Comparison of ENCODE assay signal across 1 cellular context in the genomic region with DNA sequence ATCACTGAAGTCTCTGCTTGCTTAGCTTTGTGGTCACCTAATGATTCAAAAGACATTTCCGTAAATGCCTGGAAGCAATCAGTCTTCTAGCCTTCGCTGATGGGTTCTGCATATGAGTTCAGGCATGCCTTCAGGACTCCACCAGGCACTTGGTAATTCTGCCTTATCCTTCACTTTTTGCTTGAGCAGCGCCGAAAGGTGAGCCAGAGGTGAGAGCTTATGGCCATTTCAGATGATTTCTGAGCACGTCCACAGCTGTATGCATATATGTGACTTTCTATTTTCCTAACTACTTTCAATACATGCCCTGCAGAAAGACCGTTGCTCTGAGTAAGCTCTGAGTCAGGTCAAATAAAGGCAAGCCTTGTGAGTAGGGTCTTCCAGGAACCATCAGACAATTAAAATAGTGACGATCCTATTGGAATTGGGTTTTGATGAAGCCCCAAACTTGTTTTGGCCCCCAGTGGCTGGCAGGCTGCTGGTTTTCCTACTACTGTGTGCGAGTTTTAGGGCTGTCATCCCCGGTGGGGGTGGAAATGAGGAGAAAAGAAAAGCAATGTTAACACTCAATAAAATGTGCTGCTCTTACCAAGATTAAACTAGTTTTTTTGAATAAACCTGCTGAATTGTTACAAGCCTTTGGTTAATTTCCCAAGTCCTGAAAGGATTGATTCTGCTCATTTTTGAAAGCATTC.
TF ChIP-seq lines count a peak whose summit lies in the region.

No MANE protein-coding gene starts in this region.

TF ChIP-seq in SK-N-SH, 30 proteins besides CTCF, POLR2A, EP300 and RAD21 (continued from another document):
- TF ChIP-seq, protein P1, sequence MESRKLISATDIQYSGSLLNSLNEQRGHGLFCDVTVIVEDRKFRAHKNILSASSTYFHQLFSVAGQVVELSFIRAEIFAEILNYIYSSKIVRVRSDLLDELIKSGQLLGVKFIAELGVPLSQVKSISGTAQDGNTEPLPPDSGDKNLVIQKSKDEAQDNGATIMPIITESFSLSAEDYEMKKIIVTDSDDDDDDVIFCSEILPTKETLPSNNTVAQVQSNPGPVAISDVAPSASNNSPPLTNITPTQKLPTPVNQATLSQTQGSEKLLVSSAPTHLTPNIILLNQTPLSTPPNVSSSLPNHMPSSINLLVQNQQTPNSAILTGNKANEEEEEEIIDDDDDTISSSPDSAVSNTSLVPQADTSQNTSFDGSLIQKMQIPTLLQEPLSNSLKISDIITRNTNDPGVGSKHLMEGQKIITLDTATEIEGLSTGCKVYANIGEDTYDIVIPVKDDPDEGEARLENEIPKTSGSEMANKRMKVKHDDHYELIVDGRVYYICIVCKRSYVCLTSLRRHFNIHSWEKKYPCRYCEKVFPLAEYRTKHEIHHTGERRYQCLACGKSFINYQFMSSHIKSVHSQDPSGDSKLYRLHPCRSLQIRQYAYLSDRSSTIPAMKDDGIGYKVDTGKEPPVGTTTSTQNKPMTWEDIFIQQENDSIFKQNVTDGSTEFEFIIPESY (IDR thresholded peaks at IDR 0.05; ENCODE audit: borderline replicate concordance, low read depth) = 0 out of 2 replicates have a peak, but pooled peaks have one; percentile 43
- TF ChIP-seq MAX (IDR thresholded peaks at IDR 0.05; ENCODE audit: low read depth) (peak; percentile 38; the same call in 1 of the 2 replicates), FOXM1 (IDR thresholded peaks at IDR 0.05; ENCODE audit: low read depth) (peak; percentile 77), GABPA (IDR thresholded peaks at IDR 0.05; ENCODE audit: low read depth) (no peak), TEAD4 (IDR thresholded peaks at IDR 0.05; ENCODE audit: borderline replicate concordance, insufficient read depth) (no peak; the same call in 1 of the 2 replicates), POLR2AphosphoS5 (IDR thresholded peaks at IDR 0.05; ENCODE audit: low read depth, low read length) (peak; percentile 64; the same call in 1 of the 2 replicates)
- TF ChIP-seq, protein P2, sequence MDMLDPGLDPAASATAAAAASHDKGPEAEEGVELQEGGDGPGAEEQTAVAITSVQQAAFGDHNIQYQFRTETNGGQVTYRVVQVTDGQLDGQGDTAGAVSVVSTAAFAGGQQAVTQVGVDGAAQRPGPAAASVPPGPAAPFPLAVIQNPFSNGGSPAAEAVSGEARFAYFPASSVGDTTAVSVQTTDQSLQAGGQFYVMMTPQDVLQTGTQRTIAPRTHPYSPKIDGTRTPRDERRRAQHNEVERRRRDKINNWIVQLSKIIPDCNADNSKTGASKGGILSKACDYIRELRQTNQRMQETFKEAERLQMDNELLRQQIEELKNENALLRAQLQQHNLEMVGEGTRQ (IDR thresholded peaks at IDR 0.05; ENCODE audit: borderline replicate concordance, low read depth, low read length) = no peak
TF ChIP-seq in SK-N-SH: peak in this region for 9.
